34 cellular contexts compared by ENCODE assay signal in genomic region chrX:6283826-6284225, GRCh38. TPM values are rescaled to one million over a fixed set of nuclear protein-coding genes. Genes with fewer than 3 reads are reported as not detected.
"Had no signal": no experiment of that assay in that cellular context is flagged by ENCODE, and none has a peak within 500 bp of the region (broad histone marks: within the 10 kb centered on the region; RNA-seq: fewer than 3 reads in every experiment).

No MANE protein-coding gene starts in this region.

- H3K27me3 ChIP-seq: adrenal gland, ascending aorta, body of pancreas, brain microvascular endothelial cell had no signal

- H3K36me3 ChIP-seq: adrenal gland, ascending aorta, brain microvascular endothelial cell, breast epithelium, cardiac muscle cell had no signal

- ATAC-seq: activated naive CD4-positive, alpha-beta T cell treated with anti-CD3 and anti-CD28 coated beads, Interleukin-2, amount 50 U/mL, for 72 hours; activated naive CD8-positive, alpha-beta T cell treated with anti-CD3 and anti-CD28 coated beads, Interleukin-2, amount 50 U/mL, for 24 hours; activated T-cell treated with anti-CD3 and anti-CD28 coated beads, Interleukin-2, amount 50 U/mL, for 4 hours; activated T-cell treated with anti-CD3 and anti-CD28 coated beads, Interleukin-2, amount 50 U/mL, for 72 hours; activated T-helper 17 cell treated with anti-CD3 and anti-CD28 coated beads, Interleukin-2, amount 50 U/mL, for 72 hours; body of pancreas had no signal

- H3K9me3 ChIP-seq: adrenal gland, ascending aorta, body of pancreas, breast epithelium had no signal

- H3K27ac ChIP-seq: adrenal gland, ascending aorta, body of pancreas, brain microvascular endothelial cell, breast epithelium, cardiac muscle cell had no signal

- H3K4me1 ChIP-seq: adrenal gland, ascending aorta, body of pancreas, breast epithelium had no signal

- DNase-seq: activated effector memory CD4-positive, alpha-beta T cell treated with anti-CD3 and anti-CD28 coated beads, Interleukin-2, amount 50 U/mL, for 16 hours; activated effector memory CD4-positive, alpha-beta T cell treated with Interleukin-2 at 50 U/mL for 16 hours; activated gamma-delta T cell; activated gamma-delta T cell treated with Interleukin-2 at 50 U/mL for 16 hours; activated naive CD4-positive, alpha-beta T cell; activated naive CD4-positive, alpha-beta T cell treated with anti-CD3 and anti-CD28 coated beads for 36 hours; activated naive CD4-positive, alpha-beta T cell treated with anti-CD3 and anti-CD28 coated beads, Interleukin-2, amount 10 ng/mL, durations not matched to agents 7 days and 5 days; activated naive CD4-positive, alpha-beta T cell treated with anti-CD3 and anti-CD28 coated beads, Interleukin-2, amount 50 U/mL, for 16 hours; activated naive CD4-positive, alpha-beta T cell treated with Interleukin-2 at 50 U/mL for 16 hours; activated naive CD8-positive, alpha-beta T cell treated with anti-CD3 and anti-CD28 coated beads for 36 hours; activated naive CD8-positive, alpha-beta T cell treated with anti-CD3 and anti-CD28 coated beads, Interleukin-2, amount 10 ng/mL, durations not matched to agents 7 days and 5 days; activated naive CD8-positive, alpha-beta T cell treated with anti-CD3 and anti-CD28 coated beads, Interleukin-2, amount 50 U/mL, for 24 hours; activated T-cell treated with anti-CD3 and anti-CD28 coated beads, Interleukin-2, amount 50 U/mL, for 1 hour; activated T-cell treated with anti-CD3 and anti-CD28 coated beads, Interleukin-2, amount 50 U/mL, for 24 hours; activated T-cell treated with anti-CD3 and anti-CD28 coated beads, Interleukin-2, amount 50 U/mL, for 4 hours; activated T-cell treated with anti-CD3 and anti-CD28 coated beads, Interleukin-2, amount 50 U/mL, for 48 hours; activated T-cell treated with anti-CD3 and anti-CD28 coated beads, Interleukin-2, amount 50 U/mL, for 72 hours; adrenal gland; amniotic stem cell; amygdala; anterior cingulate cortex; aorta; body of pancreas; brain microvascular endothelial cell; caudate nucleus; central memory CD4-positive, alpha-beta T cell; cerebellar nuclear complex had no signal

- H3K4me3 ChIP-seq: adrenal gland, ascending aorta, body of pancreas, breast epithelium, cardiac muscle cell had no signal

RNA-seq across cellular contexts. Expression of gene NLGN4X, which starts 55.2 kb away (rescaled TPM):
- total RNA-seq: activated naive CD4-positive, alpha-beta T cell treated with anti-CD3 and anti-CD28 coated beads for 36 hours; activated naive CD8-positive, alpha-beta T cell treated with anti-CD3 and anti-CD28 coated beads for 36 hours; activated naive CD8-positive, alpha-beta T cell treated with anti-CD3 and anti-CD28 coated beads, Interleukin-2, amount 10 ng/mL, durations not matched to agents 7 days and 5 days; activated T-helper 1 cell treated with anti-CD3 and anti-CD28 coated beads, Interleukin-12 subunit alpha, Interleukin-12 subunit beta, Interleukin-2, Interleukin-4 antibody, amounts not matched to agents 30 ng/mL and 10 ng/mL and 1 ng/mL, durations not matched to agents 14 hours and 24 hours and 36 hours; activated T-helper 17 cell treated with anti-CD3 and anti-CD28 coated beads, Interleukin-2, amount 50 U/mL, for 72 hours; bronchial epithelial cell had no signal
